ENCODE assay signal across 8 cellular contexts in genomic region chr17:63701477-63702222, GRCh38. TPM values are rescaled to one million over a fixed set of nuclear protein-coding genes. Genes with fewer than 3 reads are reported as not detected.
DNase-seq lines count a peak whose midpoint lies in the region; ATAC-seq and TF ChIP-seq lines count a peak whose summit lies in the region.

No MANE protein-coding gene starts in this region.

- H3K27ac ChIP-seq in HUES64 (ENCODE audit: low read depth, low read length): no peak overlapping the region
- H3K27ac ChIP-seq in effector memory CD4-positive, alpha-beta T cell (ENCODE audit: insufficient read depth, low read length, poor library complexity, severe bottlenecking): peak overlapping the region; percentile 86
- H3K27ac ChIP-seq in prostate gland: peak overlapping the region; percentile 7 to 77

- intact Hi-C loops in prostate gland (cut with DNase I): no loop called here

- POLR2A ChIA-PET in activated CD4-positive, alpha-beta T cell treated with anti-CD3 and anti-CD28 coated beads, Interleukin-2, amount 10 ng/mL, durations not matched to agents 7 days and 5 days (lab: Charles Lee): interaction anchor here (0.6 to 1.0 kb wide), 2 partner anchors 41 to 142 kb away, joined by 3 to 6 read pairs; no protein-coding TSS in a partner anchor

- H3K36me3 ChIP-seq in HUES64 (ENCODE audit: insufficient read depth, low read length) (peaks cover 44% of the 10 kb centered on the region), prostate gland (no peaks in the 10 kb centered on the region)
- H3K36me3 ChIP-seq in effector memory CD4-positive, alpha-beta T cell (ENCODE audit: control insufficient read depth, insufficient read depth, low read length): peaks cover 26% of the 10 kb centered on the region

- H3K27me3 Mint-ChIP-seq in activated CD4-positive, alpha-beta T cell treated with anti-CD3 and anti-CD28 coated beads, Interleukin-2, amount 10 ng/mL, durations not matched to agents 7 days and 5 days: no peaks in the 10 kb centered on the region

- peak overlapping the region; percentile 69 for H3K4me3 ChIP-seq in HUES64 (ENCODE audit: low read length)
- H3K4me3 ChIP-seq in effector memory CD4-positive, alpha-beta T cell (ENCODE audit: insufficient read depth, low read depth, low read length, poor library complexity, severe bottlenecking): peak overlapping the region; percentile 38
- H3K4me3 ChIP-seq in prostate gland: peak overlapping the region in 1 of 2 donors; percentile 64

- DNase-seq in activated CD4-positive, alpha-beta T cell treated with anti-CD3 and anti-CD28 coated beads, Interleukin-2, amount 10 ng/mL, durations not matched to agents 7 days and 5 days: peak; percentile 88
- DNase-seq in effector memory CD4-positive, alpha-beta T cell: peak; percentile 62 to 69 (median 66)
- DNase-seq in prostate gland (ENCODE audit: low spot score) (no peak), cerebellar nuclear complex (lab: John Stamatoyannopoulos, UW) (no peak), ureter (ENCODE audit: low spot score) (no peak)

- TF ChIP-seq POLR2A in prostate gland (IDR thresholded peaks at IDR 0.05): no peak

- no peaks in the 10 kb centered on the region for H3K9me3 ChIP-seq in HUES64 (ENCODE audit: insufficient read depth, low read depth, low read length)
- no peaks in the 10 kb centered on the region for H3K9me3 ChIP-seq in effector memory CD4-positive, alpha-beta T cell (ENCODE audit: control insufficient read depth, low read length)
- H3K9me3 ChIP-seq in prostate gland: no peaks in the 10 kb centered on the region

- 85% methylated on average over 23 of the region's 25 CpGs for WGBS in HUES64
- WGBS in prostate gland: 83% methylated on average over 25 of the region's 25 CpGs

- peaks cover 3% of the 10 kb centered on the region for H3K9me3 Mint-ChIP-seq in activated CD4-positive, alpha-beta T cell treated with anti-CD3 and anti-CD28 coated beads, Interleukin-2, amount 10 ng/mL, durations not matched to agents 7 days and 5 days

- H3K9ac ChIP-seq in HUES64 (ENCODE audit: low read depth, low read length): peak overlapping the region; percentile 93

- H3K36me3 Mint-ChIP-seq in activated CD4-positive, alpha-beta T cell treated with anti-CD3 and anti-CD28 coated beads, Interleukin-2, amount 10 ng/mL, durations not matched to agents 7 days and 5 days (ENCODE audit: low read depth): peaks cover 65% of the 10 kb centered on the region

- H3K4me1 Mint-ChIP-seq in activated CD4-positive, alpha-beta T cell treated with anti-CD3 and anti-CD28 coated beads, Interleukin-2, amount 10 ng/mL, durations not matched to agents 7 days and 5 days: peaks cover 62% of the 10 kb centered on the region

- CTCF ChIA-PET in activated CD4-positive, alpha-beta T cell treated with anti-CD3 and anti-CD28 coated beads, Interleukin-2, amount 10 ng/mL, durations not matched to agents 7 days and 5 days (lab: Charles Lee): interaction anchor here (0.6 to 1.6 kb wide), 8 partner anchors 9 to 133 kb away, joined by 3 to 8 read pairs (median 4); no protein-coding TSS in a partner anchor

- ATAC-seq in GM19467 (IDR thresholded peaks at IDR 0.05; ENCODE audit: unreplicated experiment) (no peak), GM18907 (IDR thresholded peaks at IDR 0.05; ENCODE audit: unreplicated experiment) (no peak)

- H3K27me3 ChIP-seq in HUES64 (ENCODE audit: insufficient read depth, low read length): peaks cover 5% of the 10 kb centered on the region
- no peaks in the 10 kb centered on the region for H3K27me3 ChIP-seq in effector memory CD4-positive, alpha-beta T cell (replicated peaks; ENCODE audit: control insufficient read depth, insufficient read depth, low read length, poor library complexity, severe bottlenecking)
- H3K27me3 ChIP-seq in prostate gland (replicated peaks; ENCODE audit: insufficient read depth): no peaks in the 10 kb centered on the region

- H3K4me1 ChIP-seq in HUES64 (ENCODE audit: insufficient read depth, low read length): peaks cover 10% of the 10 kb centered on the region; the same call in 1 of the 2 replicates
- peaks cover 76% of the 10 kb centered on the region for H3K4me1 ChIP-seq in effector memory CD4-positive, alpha-beta T cell (ENCODE audit: control insufficient read depth, insufficient read depth, low read length, poor library complexity, severe bottlenecking)
- H3K4me1 ChIP-seq in prostate gland (replicated peaks): no peaks in the 10 kb centered on the region

- peak overlapping the region; percentile 99 for H3K27ac Mint-ChIP-seq in activated CD4-positive, alpha-beta T cell treated with anti-CD3 and anti-CD28 coated beads, Interleukin-2, amount 10 ng/mL, durations not matched to agents 7 days and 5 days

- H3K4me3 Mint-ChIP-seq in activated CD4-positive, alpha-beta T cell treated with anti-CD3 and anti-CD28 coated beads, Interleukin-2, amount 10 ng/mL, durations not matched to agents 7 days and 5 days: peak overlapping the region; percentile 96

- no peak for TF ChIP-seq CTCF in prostate gland (IDR thresholded peaks at IDR 0.05)

RNA-seq across cellular contexts. Expression of gene LIMD2, which starts 1.7 kb away (rescaled TPM):
- polyA plus RNA-seq in HUES64 (2013, experiment 1 of 2): 91.0 TPM
- polyA plus RNA-seq in HUES64 (2013, experiment 2 of 2): 83.1 TPM
- 100 to 1,000 TPM; 409 to 433 TPM for total RNA-seq in activated CD4-positive, alpha-beta T cell treated with anti-CD3 and anti-CD28 coated beads, Interleukin-2, amount 10 ng/mL, durations not matched to agents 7 days and 5 days
- total RNA-seq in prostate gland: 10 to 100 TPM; 29.9 to 51.9 TPM
- 13.8 TPM for total RNA-seq in ureter

RNA-seq across cellular contexts. Expression of gene STRADA, which starts 39.9 kb away (rescaled TPM):
- 25.2 TPM for polyA plus RNA-seq in HUES64 (2013, experiment 1 of 2)
- polyA plus RNA-seq in HUES64 (2013, experiment 2 of 2): 29.5 TPM
- total RNA-seq in activated CD4-positive, alpha-beta T cell treated with anti-CD3 and anti-CD28 coated beads, Interleukin-2, amount 10 ng/mL, durations not matched to agents 7 days and 5 days: 10 to 100 TPM; 46.8 to 49.0 TPM
- total RNA-seq in prostate gland (10 to 100 TPM; 15.7 to 37.1 TPM), ureter (58.6 TPM)

Comparison
In these comparisons a context has a peak if more than half of its experiments do, and no peak if none do; other contexts are left out.
1. DNase-seq: peak in activated CD4-positive, alpha-beta T cell treated with anti-CD3 and anti-CD28 coated beads, Interleukin-2, amount 10 ng/mL, durations not matched to agents 7 days and 5 days (single experiment) and effector memory CD4-positive, alpha-beta T cell (3 of 3); none in prostate gland (single experiment), cerebellar nuclear complex (0 of 2) and ureter (single experiment).
2. RNA of gene LIMD2, which starts 1.7 kb away (total RNA-seq): 409 to 433 TPM in activated CD4-positive, alpha-beta T cell treated with anti-CD3 and anti-CD28 coated beads, Interleukin-2, amount 10 ng/mL, durations not matched to agents 7 days and 5 days; 29.9 to 51.9 TPM in prostate gland and 13.8 TPM in ureter (single experiment); every median in the first group is over 4 times any median in the second.